In the genomic region with DNA sequence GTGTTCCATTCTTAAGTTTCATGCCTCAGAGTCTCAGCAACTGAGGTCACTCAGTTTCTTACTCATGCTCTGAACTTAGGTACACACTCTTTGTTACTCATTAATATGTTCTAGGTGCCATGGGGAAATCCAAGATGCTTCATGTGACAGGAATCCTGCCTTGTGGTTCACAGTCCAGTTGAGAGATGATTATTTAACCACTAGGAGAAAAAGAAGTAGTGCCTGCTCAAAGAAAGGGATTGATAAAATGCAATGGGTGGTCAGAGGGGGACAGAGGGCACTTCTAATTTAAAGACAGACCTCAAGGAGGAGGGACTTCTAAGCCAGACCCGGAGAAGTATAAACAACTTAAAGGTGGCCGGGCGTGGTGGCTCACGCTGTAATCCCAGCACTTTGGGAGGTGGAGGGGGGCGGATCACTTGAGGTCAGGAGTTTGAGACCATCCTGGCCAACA, we compare ENCODE assay signal across 8 cellular contexts.
DNase-seq lines count a peak whose midpoint lies in the region; ATAC-seq and TF ChIP-seq lines count a peak whose summit lies in the region.

No MANE protein-coding gene starts in this region.

- CTCF ChIA-PET in AG04449 (lab: Yijun Ruan, JAX) = interaction anchor here (1.2 kb wide), 1 partner anchor 11 kb away, joined by 4 read pairs; no protein-coding TSS in a partner anchor
- CTCF ChIA-PET in CD4-positive, alpha-beta memory T cell (lab: Charles Lee; ENCODE audit: partially characterized antibody) = no interaction called here

- H3K9me3 ChIP-seq in CD4-positive, alpha-beta memory T cell (ENCODE audit: control insufficient read depth in 1 of 2, low read length in 2 of 2) = no peaks in the 10 kb centered on the region

- no peak overlapping the region for H3K27ac Mint-ChIP-seq in CD4-positive, alpha-beta memory T cell

- ATAC-seq in GM19351 (IDR thresholded peaks at IDR 0.05; ENCODE audit: unreplicated experiment) (peak; percentile 56), HG03439 (IDR thresholded peaks at IDR 0.05; ENCODE audit: unreplicated experiment) (peak; percentile 55)

- H3K27me3 ChIP-seq in CD4-positive, alpha-beta memory T cell (ENCODE audit: insufficient read depth, low read length) = no peaks in the 10 kb centered on the region

- intact Hi-C loops in CD4-positive, alpha-beta memory T cell (cut with micrococcal nuclease) = no loop called here

- H3K4me1 Mint-ChIP-seq in CD4-positive, alpha-beta memory T cell = peaks cover 0 to 3% (median 0%) of the 10 kb centered on the region in 4 donors

- H3K4me3 ChIP-seq in AG04449 (ENCODE audit: low read depth, low read length) = no peak overlapping the region
- no peak overlapping the region for H3K4me3 ChIP-seq in CD4-positive, alpha-beta memory T cell (ENCODE audit: low read length in 2 of 2)

- H3K9me3 Mint-ChIP-seq in CD4-positive, alpha-beta memory T cell = no peaks in the 10 kb centered on the region

- POLR2A ChIA-PET in AG04449 (lab: Yijun Ruan, JAX) = interaction anchor here (0.7 kb wide), 1 partner anchor 47 kb away, joined by 3 read pairs; no protein-coding TSS in a partner anchor
- POLR2A ChIA-PET in CD4-positive, alpha-beta memory T cell (lab: Charles Lee; ENCODE audit: partially characterized antibody) = no interaction called here

- TF ChIP-seq CTCF in AG04449 (IDR thresholded peaks at IDR 0.05; ENCODE audit: insufficient read depth, low read length, missing control alignments) = no peak

- no peaks in the 10 kb centered on the region for H3K4me1 ChIP-seq in CD4-positive, alpha-beta memory T cell (ENCODE audit: insufficient read depth, low read length)

- H3K36me3 ChIP-seq in CD4-positive, alpha-beta memory T cell (ENCODE audit: insufficient read depth, low read length) = no peaks in the 10 kb centered on the region

- H3K27me3 Mint-ChIP-seq in CD4-positive, alpha-beta memory T cell = peaks cover 0 to 3% of the 10 kb centered on the region in 2 donors

- H3K4me3 Mint-ChIP-seq in CD4-positive, alpha-beta memory T cell = no peak overlapping the region

- DNase-seq in AG04449 (ENCODE audit: low read depth, low spot score) = peak; percentile 95
- DNase-seq in epithelial cell of prostate (ENCODE audit: low read depth, low spot score) = peak; percentile 98
- no peak for DNase-seq in CD4-positive, alpha-beta memory T cell
- DNase-seq in DMS79 (lab: John Stamatoyannopoulos, UW) = no peak
- DNase-seq in AML-193 (lab: John Stamatoyannopoulos, UW) = no peak
- DNase-seq in activated gamma-delta T cell (lab: John Stamatoyannopoulos, UW) = no peak

- peak overlapping the region; percentile 90 for H3K27ac ChIP-seq in epithelial cell of prostate
- H3K27ac ChIP-seq in CD4-positive, alpha-beta memory T cell (ENCODE audit: low read depth, low read length) = no peak overlapping the region

- H3K36me3 Mint-ChIP-seq in CD4-positive, alpha-beta memory T cell = no peaks in the 10 kb centered on the region

Comparison
In these comparisons a context has a peak if more than half of its experiments do, and no peak if none do; other contexts are left out.
1. DNase-seq: peak in AG04449 (single experiment) and epithelial cell of prostate (single experiment); none in CD4-positive, alpha-beta memory T cell (0 of 5), DMS79 (single experiment), AML-193 (0 of 2) and activated gamma-delta T cell (single experiment).